2 cellular contexts compared by ENCODE assay signal in genomic region chr7:118858651-118859149, GRCh38.
A peak's percentile ranks its signal among the peaks of the same experiment; 100 is the strongest.
TF ChIP-seq lines count a peak whose summit lies in the region.

No MANE protein-coding gene starts in this region.

TF ChIP-seq in HepG2, 621 proteins besides CTCF, POLR2A, EP300 and RAD21:
- no peak for TF ChIP-seq ZNF674 (CRISPR knock-in tag; IDR thresholded peaks at IDR 0.05; ENCODE audit: low read depth)
- TF ChIP-seq HDAC2 (CRISPR knock-in tag; IDR thresholded peaks at IDR 0.05), result no peak
- no peak for TF ChIP-seq HOXA3 (CRISPR knock-in tag; IDR thresholded peaks at IDR 0.05)
- no peak for TF ChIP-seq HMGXB3 (CRISPR knock-in tag; IDR thresholded peaks at IDR 0.05; ENCODE audit: borderline replicate concordance)
- TF ChIP-seq CCAR2 (optimal IDR thresholded peaks at IDR 0.05; ENCODE audit: low read depth, low read length), result no peak
- no peak for TF ChIP-seq ZNF292 (CRISPR knock-in tag; IDR thresholded peaks at IDR 0.05; ENCODE audit: borderline replicate concordance, low read depth)
- TF ChIP-seq ZNF83 (CRISPR knock-in tag; IDR thresholded peaks at IDR 0.05; ENCODE audit: borderline replicate concordance), result no peak
- no peak for TF ChIP-seq PRMT3 (CRISPR knock-in tag; IDR thresholded peaks at IDR 0.05; ENCODE audit: borderline replicate concordance, low read depth)
- TF ChIP-seq RFXANK (CRISPR knock-in tag; IDR thresholded peaks at IDR 0.05), result no peak

TF ChIP-seq in K562, 482 proteins besides CTCF, POLR2A, EP300 and RAD21:
- TF ChIP-seq JUNB (CRISPR knock-in tag; conservative IDR thresholded peaks at IDR 0.05), result no peak
- TF ChIP-seq ZBTB33 (CRISPR knock-in tag; IDR thresholded peaks at IDR 0.05), result peak; percentile 75; the same call in 1 of the 2 replicates
